1 cellular context compared by ENCODE assay signal in the genomic region with DNA sequence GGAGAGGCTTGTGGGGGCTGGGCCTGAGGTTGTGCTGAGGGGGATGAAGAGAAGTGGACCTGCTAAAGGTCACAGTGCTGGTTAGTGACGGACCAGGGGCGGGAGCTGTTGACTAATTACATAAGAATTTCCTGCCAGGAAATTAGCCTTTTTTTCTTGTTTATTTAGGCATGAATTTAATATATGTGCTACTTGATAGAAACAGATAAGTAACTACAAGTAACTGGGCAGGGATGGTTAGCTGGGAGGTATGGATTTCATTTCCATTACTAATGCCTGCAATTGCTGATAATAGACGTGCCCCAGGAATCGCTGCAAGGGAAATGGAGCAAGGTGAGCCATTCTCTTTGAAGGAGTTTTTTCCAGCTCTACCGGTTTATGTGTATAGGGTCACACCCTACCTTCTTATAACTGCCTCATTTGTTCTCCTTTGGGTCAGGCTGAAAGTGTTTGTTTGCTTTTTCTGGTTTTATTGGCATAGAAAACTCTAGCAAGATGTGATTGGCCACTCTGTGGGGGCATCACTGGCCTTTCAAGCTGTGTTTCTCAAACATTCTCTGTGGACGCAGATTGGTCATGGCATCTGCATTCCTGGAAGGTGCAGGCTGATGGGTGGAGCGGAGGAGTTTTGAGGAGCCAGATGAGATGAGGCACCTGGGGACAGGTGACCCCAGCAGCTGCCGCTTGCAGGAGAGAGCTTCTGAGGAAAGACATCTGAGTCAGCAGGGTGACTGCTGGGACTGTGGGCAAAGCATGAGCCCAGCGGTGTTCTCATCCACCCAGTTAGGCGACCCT.
TF ChIP-seq lines count a peak whose summit lies in the region.

No MANE protein-coding gene starts in this region.

TF ChIP-seq in HEK293, 187 proteins besides CTCF, POLR2A, EP300 and RAD21 (continued from another document):
- TF ChIP-seq ZNF791 (tag by site-specific recombination; IDR thresholded peaks at IDR 0.05), result no peak
- peak; percentile 46; the same call in 1 of the 2 replicates for TF ChIP-seq ZXDB (tag by site-specific recombination; IDR thresholded peaks at IDR 0.05)
- no peak for TF ChIP-seq ZBTB21 (tag by site-specific recombination; IDR thresholded peaks at IDR 0.05)
- TF ChIP-seq ZNF555 (tag by site-specific recombination; conservative IDR thresholded peaks at IDR 0.05), result no peak
- peak; percentile 61 for TF ChIP-seq HOXD13 (CRISPR knock-in tag; IDR thresholded peaks at IDR 0.05; ENCODE audit: borderline replicate concordance)
- TF ChIP-seq, protein P1, sequence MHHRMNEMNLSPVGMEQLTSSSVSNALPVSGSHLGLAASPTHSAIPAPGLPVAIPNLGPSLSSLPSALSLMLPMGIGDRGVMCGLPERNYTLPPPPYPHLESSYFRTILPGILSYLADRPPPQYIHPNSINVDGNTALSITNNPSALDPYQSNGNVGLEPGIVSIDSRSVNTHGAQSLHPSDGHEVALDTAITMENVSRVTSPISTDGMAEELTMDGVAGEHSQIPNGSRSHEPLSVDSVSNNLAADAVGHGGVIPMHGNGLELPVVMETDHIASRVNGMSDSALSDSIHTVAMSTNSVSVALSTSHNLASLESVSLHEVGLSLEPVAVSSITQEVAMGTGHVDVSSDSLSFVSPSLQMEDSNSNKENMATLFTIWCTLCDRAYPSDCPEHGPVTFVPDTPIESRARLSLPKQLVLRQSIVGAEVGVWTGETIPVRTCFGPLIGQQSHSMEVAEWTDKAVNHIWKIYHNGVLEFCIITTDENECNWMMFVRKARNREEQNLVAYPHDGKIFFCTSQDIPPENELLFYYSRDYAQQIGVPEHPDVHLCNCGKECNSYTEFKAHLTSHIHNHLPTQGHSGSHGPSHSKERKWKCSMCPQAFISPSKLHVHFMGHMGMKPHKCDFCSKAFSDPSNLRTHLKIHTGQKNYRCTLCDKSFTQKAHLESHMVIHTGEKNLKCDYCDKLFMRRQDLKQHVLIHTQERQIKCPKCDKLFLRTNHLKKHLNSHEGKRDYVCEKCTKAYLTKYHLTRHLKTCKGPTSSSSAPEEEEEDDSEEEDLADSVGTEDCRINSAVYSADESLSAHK (tag by site-specific recombination; IDR thresholded peaks at IDR 0.05), result no peak
- peak; percentile 38; the same call in 1 of the 2 replicates for TF ChIP-seq TRIM28 (IDR thresholded peaks at IDR 0.05; ENCODE audit: borderline replicate concordance, low read length)
- TF ChIP-seq KLF17 (tag by site-specific recombination; IDR thresholded peaks at IDR 0.05), result peak; percentile 71; the same call in 1 of the 2 replicates
- TF ChIP-seq OSR2 (tag by site-specific recombination; IDR thresholded peaks at IDR 0.05), result peak; percentile 74
- TF ChIP-seq ZNF629 (tag by site-specific recombination; IDR thresholded peaks at IDR 0.05), result peak; percentile 50; the same call in 1 of the 2 replicates
- no peak for TF ChIP-seq BCL11A (tag by site-specific recombination; IDR thresholded peaks at IDR 0.05; ENCODE audit: low read depth)
- TF ChIP-seq, protein P2, sequence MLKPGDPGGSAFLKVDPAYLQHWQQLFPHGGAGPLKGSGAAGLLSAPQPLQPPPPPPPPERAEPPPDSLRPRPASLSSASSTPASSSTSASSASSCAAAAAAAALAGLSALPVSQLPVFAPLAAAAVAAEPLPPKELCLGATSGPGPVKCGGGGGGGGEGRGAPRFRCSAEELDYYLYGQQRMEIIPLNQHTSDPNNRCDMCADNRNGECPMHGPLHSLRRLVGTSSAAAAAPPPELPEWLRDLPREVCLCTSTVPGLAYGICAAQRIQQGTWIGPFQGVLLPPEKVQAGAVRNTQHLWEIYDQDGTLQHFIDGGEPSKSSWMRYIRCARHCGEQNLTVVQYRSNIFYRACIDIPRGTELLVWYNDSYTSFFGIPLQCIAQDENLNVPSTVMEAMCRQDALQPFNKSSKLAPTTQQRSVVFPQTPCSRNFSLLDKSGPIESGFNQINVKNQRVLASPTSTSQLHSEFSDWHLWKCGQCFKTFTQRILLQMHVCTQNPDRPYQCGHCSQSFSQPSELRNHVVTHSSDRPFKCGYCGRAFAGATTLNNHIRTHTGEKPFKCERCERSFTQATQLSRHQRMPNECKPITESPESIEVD (tag by site-specific recombination; IDR thresholded peaks at IDR 0.05), result peak; percentile 48; the same call in 1 of the 2 replicates
- TF ChIP-seq ZNF473 (tag by site-specific recombination; IDR thresholded peaks at IDR 0.05), result no peak
- TF ChIP-seq ZNF37A (tag by site-specific recombination; IDR thresholded peaks at IDR 0.05), result no peak
- TF ChIP-seq WT1 (tag by site-specific recombination; IDR thresholded peaks at IDR 0.05), result no peak
- TF ChIP-seq, protein P3, sequence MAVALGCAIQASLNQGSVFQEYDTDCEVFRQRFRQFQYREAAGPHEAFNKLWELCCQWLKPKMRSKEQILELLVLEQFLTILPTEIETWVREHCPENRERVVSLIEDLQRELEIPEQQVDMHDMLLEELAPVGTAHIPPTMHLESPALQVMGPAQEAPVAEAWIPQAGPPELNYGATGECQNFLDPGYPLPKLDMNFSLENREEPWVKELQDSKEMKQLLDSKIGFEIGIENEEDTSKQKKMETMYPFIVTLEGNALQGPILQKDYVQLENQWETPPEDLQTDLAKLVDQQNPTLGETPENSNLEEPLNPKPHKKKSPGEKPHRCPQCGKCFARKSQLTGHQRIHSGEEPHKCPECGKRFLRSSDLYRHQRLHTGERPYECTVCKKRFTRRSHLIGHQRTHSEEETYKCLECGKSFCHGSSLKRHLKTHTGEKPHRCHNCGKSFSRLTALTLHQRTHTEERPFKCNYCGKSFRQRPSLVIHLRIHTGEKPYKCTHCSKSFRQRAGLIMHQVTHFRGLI (tag by site-specific recombination; IDR thresholded peaks at IDR 0.05), result no peak
- TF ChIP-seq ZBTB17 (tag by site-specific recombination; IDR thresholded peaks at IDR 0.05), result peak; percentile 68
- no peak for TF ChIP-seq ZNF10 (tag by site-specific recombination; IDR thresholded peaks at IDR 0.05)
- no peak for TF ChIP-seq ZNF239 (tag by site-specific recombination; IDR thresholded peaks at IDR 0.05)
- TF ChIP-seq TSHZ1 (tag by site-specific recombination; IDR thresholded peaks at IDR 0.05; ENCODE audit: borderline replicate concordance), result 0 out of 2 replicates have a peak, but pooled peaks have one; percentile 44
- no peak for TF ChIP-seq ZNF341 (tag by site-specific recombination; IDR thresholded peaks at IDR 0.05; ENCODE audit: low read depth)
- no peak for TF ChIP-seq SCRT2 (tag by site-specific recombination; IDR thresholded peaks at IDR 0.05)
- no peak for TF ChIP-seq ZFP3 (tag by site-specific recombination; IDR thresholded peaks at IDR 0.05; ENCODE audit: low read depth)
- TF ChIP-seq ZNF843 (tag by site-specific recombination; IDR thresholded peaks at IDR 0.05), result peak; percentile 27; the same call in 1 of the 2 replicates
